14 cellular contexts compared by ENCODE assay signal in genomic region chr16:630024-630814, GRCh38. TPM values are rescaled to one million over a fixed set of nuclear protein-coding genes. Genes with fewer than 3 reads are reported as not detected.
DNase-seq lines count a peak whose midpoint lies in the region; TF ChIP-seq lines count a peak whose summit lies in the region.
"Had no signal": no experiment of that assay in that cellular context is flagged by ENCODE, and none has a peak within 500 bp of the region (broad histone marks: within the 10 kb centered on the region; RNA-seq: fewer than 3 reads in every experiment).

No MANE protein-coding gene starts in this region.

- no peak overlapping the region for H3K27ac ChIP-seq in Karpas-422 (ENCODE audit: low read length)

- POLR2A ChIA-PET in activated CD4-positive, alpha-beta memory T cell treated with anti-CD3 and anti-CD28 coated beads for 36 hours (lab: Charles Lee), result no interaction called here

- H3K4me1 ChIP-seq in adipocyte (ENCODE audit: control insufficient read depth, insufficient read depth, low read length), result peaks cover 22% of the 10 kb centered on the region
- peaks cover 13% of the 10 kb centered on the region for H3K4me1 ChIP-seq in Karpas-422 (ENCODE audit: low read length)

- H3K9me2 ChIP-seq in Karpas-422 (replicated peaks; ENCODE audit: insufficient read depth, low read length), result no peaks in the 10 kb centered on the region

- peak overlapping the region; percentile 50 for H3K27ac Mint-ChIP-seq in Calu3 (ENCODE audit: unreplicated experiment)
- no peak overlapping the region for H3K27ac Mint-ChIP-seq in activated CD4-positive, alpha-beta memory T cell treated with anti-CD3 and anti-CD28 coated beads for 36 hours
- H3K27ac Mint-ChIP-seq: activated naive CD4-positive, alpha-beta T cell treated with anti-CD3 and anti-CD28 coated beads, Interleukin-2, amount 50 U/mL, for 72 hours had no signal

- H3K36me3 Mint-ChIP-seq in Calu3 (ENCODE audit: insufficient read depth, unreplicated experiment), result peaks cover 80% of the 10 kb centered on the region
- no peaks in the 10 kb centered on the region for H3K36me3 Mint-ChIP-seq in activated CD4-positive, alpha-beta memory T cell treated with anti-CD3 and anti-CD28 coated beads for 36 hours
- H3K36me3 Mint-ChIP-seq: activated naive CD4-positive, alpha-beta T cell treated with anti-CD3 and anti-CD28 coated beads, Interleukin-2, amount 50 U/mL, for 72 hours had no signal

- H3K9me3 Mint-ChIP-seq in Calu3 (ENCODE audit: low read depth, unreplicated experiment), result no peaks in the 10 kb centered on the region
- H3K9me3 Mint-ChIP-seq in activated CD4-positive, alpha-beta memory T cell treated with anti-CD3 and anti-CD28 coated beads for 36 hours, result no peaks in the 10 kb centered on the region
- H3K9me3 Mint-ChIP-seq: activated naive CD4-positive, alpha-beta T cell treated with anti-CD3 and anti-CD28 coated beads, Interleukin-2, amount 50 U/mL, for 72 hours; central memory CD8-positive, alpha-beta T cell; nephron had no signal

- H3K79me2 ChIP-seq in Karpas-422 (ENCODE audit: low read length), result peaks cover 12% of the 10 kb centered on the region

- H3K4me3 Mint-ChIP-seq in Calu3 (ENCODE audit: low read depth, unreplicated experiment), result no peak overlapping the region
- H3K4me3 Mint-ChIP-seq in activated CD4-positive, alpha-beta memory T cell treated with anti-CD3 and anti-CD28 coated beads for 36 hours, result no peak overlapping the region
- H3K4me3 Mint-ChIP-seq: central memory CD8-positive, alpha-beta T cell had no signal

- DNase-seq in Calu3 (no peak), adipocyte (ENCODE audit: low read depth) (no peak), left kidney (ENCODE audit: low read depth, low spot score) (peak; percentile 50), retina (peak; percentile 69), NCI-H2107 treated with DMSO at 0.1 percent for 48 hours (lab: John Stamatoyannopoulos, UW; ENCODE audit: unreplicated experiment) (no peak), GM13977 (ENCODE audit: low spot score) (no peak), Karpas-422 (no peak)
- no peak for DNase-seq in activated CD4-positive, alpha-beta memory T cell treated with anti-CD3 and anti-CD28 coated beads for 36 hours
- DNase-seq: activated CD8-positive, alpha-beta memory T cell treated with anti-CD3 and anti-CD28 coated beads, Interleukin-2, amount 50 U/mL, for 48 hours; NCI-H1092; NCI-H446 treated with DMSO at 0.1 percent for 48 hours had no signal

- H3K9me3 ChIP-seq in adipocyte (ENCODE audit: control insufficient read depth, low read length) (no peaks in the 10 kb centered on the region), Karpas-422 (ENCODE audit: low read length) (no peaks in the 10 kb centered on the region)

- no TSS peak for BruUV-seq in Calu3 (replicated peaks; lab: Mats Ljungman, UMichigan)

- H3K4me2 ChIP-seq in Karpas-422 (ENCODE audit: low read depth, low read length, poor library complexity, severe bottlenecking), result no peak overlapping the region

- no peaks in the 10 kb centered on the region for H3K27me3 Mint-ChIP-seq in Calu3 (ENCODE audit: unreplicated experiment)
- H3K27me3 Mint-ChIP-seq in activated CD4-positive, alpha-beta memory T cell treated with anti-CD3 and anti-CD28 coated beads for 36 hours, result no peaks in the 10 kb centered on the region
- H3K27me3 Mint-ChIP-seq: central memory CD8-positive, alpha-beta T cell had no signal

- TF ChIP-seq CTCF in Calu3 (IDR thresholded peaks at IDR 0.05; ENCODE audit: unreplicated experiment) (no peak), GM13977 (IDR thresholded peaks at IDR 0.05; ENCODE audit: extremely low read depth, insufficient read depth, missing control alignments) (no peak)

- CTCF ChIA-PET in Calu3 (lab: Charles Lee), result no interaction called here
- CTCF ChIA-PET in activated CD4-positive, alpha-beta memory T cell treated with anti-CD3 and anti-CD28 coated beads for 36 hours (lab: Charles Lee), result no interaction called here

- H3K27me3 ChIP-seq in adipocyte (replicated peaks; ENCODE audit: control insufficient read depth, insufficient read depth, low read length) (no peaks in the 10 kb centered on the region), Karpas-422 (ENCODE audit: low read length) (no peaks in the 10 kb centered on the region)

- H3K36me3 ChIP-seq in adipocyte (ENCODE audit: control insufficient read depth, insufficient read depth, low read length, severe bottlenecking), result peaks cover 16% of the 10 kb centered on the region
- 0 out of 2 replicates have a peak, but pooled peaks cover 4% of the 10 kb centered on the region for H3K36me3 ChIP-seq in Karpas-422 (ENCODE audit: insufficient read depth, low read length)

- no peaks in the 10 kb centered on the region for H3K4me1 Mint-ChIP-seq in Calu3 (ENCODE audit: low read depth, unreplicated experiment)
- peaks cover 5% of the 10 kb centered on the region for H3K4me1 Mint-ChIP-seq in activated CD4-positive, alpha-beta memory T cell treated with anti-CD3 and anti-CD28 coated beads for 36 hours (ENCODE audit: low read depth)
- H3K4me1 Mint-ChIP-seq: central memory CD8-positive, alpha-beta T cell had no signal

- H2AFZ ChIP-seq in Karpas-422 (ENCODE audit: low read length), result no peak overlapping the region

- in situ Hi-C loops in GM13977 (cut with MboI; ENCODE audit: low pct_unique_long_range_greater_than_20kb, low sequenced_read_pairs, unreplicated experiment), result no loop called here

- intact Hi-C loops in Calu3 (cut with micrococcal nuclease; ENCODE audit: unreplicated experiment), result loop anchor here (10.0 kb wide), 1 partner anchor 105 kb away; the partner anchor contains the start of gene CAPN15
- intact Hi-C loops in activated CD4-positive, alpha-beta memory T cell treated with anti-CD3 and anti-CD28 coated beads for 36 hours (cut with micrococcal nuclease), result no loop called here

- H3K4me3 ChIP-seq in adipocyte (ENCODE audit: low read length) (no peak overlapping the region), Karpas-422 (ENCODE audit: low read length) (no peak overlapping the region)

- H4K20me1 ChIP-seq in Karpas-422 (ENCODE audit: insufficient read depth, low read depth, low read length), result peaks cover 6% of the 10 kb centered on the region; the same call in 1 of the 2 replicates

- H3K9ac ChIP-seq in adipocyte (ENCODE audit: low read length), result peak overlapping the region; percentile 29
- no peak overlapping the region for H3K9ac ChIP-seq in Karpas-422 (ENCODE audit: low read length)

RNA-seq across cellular contexts. Expression of gene WFIKKN1, which starts 0.6 kb away (rescaled TPM):
- total RNA-seq in Calu3 (2022), result 0.66 and 0.90 TPM in 2 replicates
- under 1 TPM; 0.05 to 0.07 TPM for total RNA-seq in activated CD4-positive, alpha-beta memory T cell treated with anti-CD3 and anti-CD28 coated beads for 36 hours
- 0.22 TPM in 1 of 2 replicates, not detected in the other for total RNA-seq in Karpas-422 (2014; rRNA removed; shearing (Covaris generic); ENCODE audit: low replicate concordance)

RNA-seq across cellular contexts. Expression of gene METTL26, which starts 5.9 kb away (rescaled TPM):
- total RNA-seq in Calu3 (2022), result 117 and 121 TPM in 2 replicates
- 100 to 1,000 TPM; 113 to 117 TPM for total RNA-seq in activated CD4-positive, alpha-beta memory T cell treated with anti-CD3 and anti-CD28 coated beads for 36 hours
- 149 and 293 TPM in 2 replicates for total RNA-seq in Karpas-422 (2014; rRNA removed; shearing (Covaris generic); ENCODE audit: low replicate concordance)

RNA-seq across cellular contexts. Expression of gene MCRIP2, which starts 11.4 kb away (rescaled TPM):
- total RNA-seq in Calu3 (2022), result 56.3 and 60.7 TPM in 2 replicates
- total RNA-seq in activated CD4-positive, alpha-beta memory T cell treated with anti-CD3 and anti-CD28 coated beads for 36 hours, result 10 to 100 TPM; 41.1 to 44.1 TPM
- 41.7 and 137 TPM in 2 replicates for total RNA-seq in Karpas-422 (2014; rRNA removed; shearing (Covaris generic); ENCODE audit: low replicate concordance)

RNA-seq across cellular contexts. Expression of gene WDR90, which starts 18.9 kb away (rescaled TPM):
- total RNA-seq in Calu3 (2022), result 142 and 162 TPM in 2 replicates
- 10 to 100 TPM; 52.8 to 58.2 TPM for total RNA-seq in activated CD4-positive, alpha-beta memory T cell treated with anti-CD3 and anti-CD28 coated beads for 36 hours
- 37.2 and 55.2 TPM in 2 replicates for total RNA-seq in Karpas-422 (2014; rRNA removed; shearing (Covaris generic); ENCODE audit: low replicate concordance)

RNA-seq across cellular contexts. Expression of gene RHOT2, which starts 37.7 kb away (rescaled TPM):
- total RNA-seq in Calu3 (2022), result 154 and 163 TPM in 2 replicates
- 100 to 1,000 TPM; 112 to 128 TPM for total RNA-seq in activated CD4-positive, alpha-beta memory T cell treated with anti-CD3 and anti-CD28 coated beads for 36 hours
- total RNA-seq in Karpas-422 (2014; rRNA removed; shearing (Covaris generic); ENCODE audit: low replicate concordance), result 73.8 and 114 TPM in 2 replicates

Comparison
In these comparisons a context has a peak if more than half of its experiments do, and no peak if none do; other contexts are left out.
1. DNase-seq: peak in left kidney (single experiment) and retina (single experiment); none in Calu3 (single experiment), adipocyte (single experiment), NCI-H2107 treated with DMSO at 0.1 percent for 48 hours (single experiment), GM13977 (single experiment), activated CD4-positive, alpha-beta memory T cell treated with anti-CD3 and anti-CD28 coated beads for 36 hours (single experiment) and Karpas-422 (single experiment).